Comparison of ENCODE assay signal across 31 cellular contexts in the genomic region with DNA sequence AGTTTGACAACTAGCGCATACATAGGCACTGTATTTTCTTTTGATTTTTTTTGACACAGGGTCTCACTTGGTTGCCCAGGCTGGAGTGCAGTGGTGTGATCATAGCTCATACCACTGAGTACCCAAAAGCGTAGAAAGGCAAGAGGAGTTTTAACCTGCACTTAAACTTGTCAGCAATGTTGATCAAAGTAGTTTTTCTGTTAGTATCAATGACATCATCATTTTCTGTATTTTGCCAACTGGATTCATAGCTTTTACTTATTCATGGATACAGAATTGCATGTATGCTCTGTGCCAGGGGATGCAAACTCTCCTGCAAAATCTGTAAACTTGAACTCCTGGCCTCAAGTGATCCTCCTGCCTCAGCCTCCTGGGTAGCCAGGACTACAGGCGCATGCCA.
"Had no signal": no experiment of that assay in that cellular context is flagged by ENCODE, and none has a peak within 500 bp of the region (broad histone marks: within the 10 kb centered on the region; RNA-seq: fewer than 3 reads in every experiment).

No MANE protein-coding gene starts in this region.

- H3K27me3 ChIP-seq: brain microvascular endothelial cell, dorsolateral prefrontal cortex had no signal

- H3K27me3 Mint-ChIP-seq: activated B cell treated with CpG ODN at 0.5 μM for 24 hours; activated CD4-positive, alpha-beta memory T cell treated with anti-CD3 and anti-CD28 coated beads, Interleukin-2, amount 10 ng/mL, durations not matched to agents 7 days and 5 days; activated CD4-positive, alpha-beta T cell treated with anti-CD3 and anti-CD28 coated beads for 36 hours; activated CD4-positive, alpha-beta T cell treated with anti-CD3 and anti-CD28 coated beads, Interleukin-2, amount 10 ng/mL, durations not matched to agents 24 days and 14 days; activated CD8-positive, alpha-beta memory T cell treated with anti-CD3 and anti-CD28 coated beads, Interleukin-2, amount 10 ng/mL, durations not matched to agents 7 days and 5 days; activated naive CD8-positive, alpha-beta T cell; central memory CD8-positive, alpha-beta T cell; dendritic cell treated with granulocyte-macrophage colony-stimulating factor and Interleukin-4, amounts not matched to agents 40 ng/mL and 50 ng/mL, for 4 days had no signal

- H3K4me3 ChIP-seq: coronary artery, dorsolateral prefrontal cortex had no signal

- DNase-seq: activated B cell treated with CpG ODN at 0.5 μM for 24 hours; activated CD4-positive, alpha-beta memory T cell treated with anti-CD3 and anti-CD28 coated beads, Interleukin-2, amount 10 ng/mL, durations not matched to agents 7 days and 5 days; activated CD4-positive, alpha-beta T cell treated with anti-CD3 and anti-CD28 coated beads for 36 hours; activated CD4-positive, alpha-beta T cell treated with anti-CD3 and anti-CD28 coated beads, Interleukin-2, amount 10 ng/mL, durations not matched to agents 24 days and 14 days; activated CD4-positive, alpha-beta T cell treated with anti-CD3 and anti-CD28 coated beads, Interleukin-2, amount 50 U/mL, for 4 hours; activated CD8-positive, alpha-beta memory T cell treated with anti-CD3 and anti-CD28 coated beads, Interleukin-2, amount 10 ng/mL, durations not matched to agents 7 days and 5 days; activated CD8-positive, alpha-beta memory T cell treated with anti-CD3 and anti-CD28 coated beads, Interleukin-2, amount 50 U/mL, for 4 hours; activated gamma-delta T cell; activated naive CD4-positive, alpha-beta T cell treated with anti-CD3 and anti-CD28 coated beads, Interleukin-2, amount 50 U/mL, for 16 hours; activated naive CD4-positive, alpha-beta T cell treated with Interleukin-2 at 50 U/mL for 16 hours; activated T-cell treated with anti-CD3 and anti-CD28 coated beads, Interleukin-2, amount 50 U/mL, for 1 hour; activated T-cell treated with anti-CD3 and anti-CD28 coated beads, Interleukin-2, amount 50 U/mL, for 48 hours; amniotic stem cell; anterior cingulate cortex; brain microvascular endothelial cell; dorsolateral prefrontal cortex; effector memory CD4-positive, alpha-beta T cell; endodermal cell; foreskin fibroblast; T1000; WERI-Rb-1 had no signal

- FAIRE-seq: astrocyte, bronchial epithelial cell, frontal cortex had no signal

- H3K27ac ChIP-seq: brain microvascular endothelial cell, coronary artery, dorsolateral prefrontal cortex, WERI-Rb-1 had no signal

- ATAC-seq: activated CD4-positive, alpha-beta T cell treated with anti-CD3 and anti-CD28 coated beads for 36 hours; activated CD4-positive, CD25-positive, alpha-beta regulatory T cell treated with anti-CD3 and anti-CD28 coated beads, Interleukin-2, amount 50 U/mL, for 24 hours; activated CD8-positive, alpha-beta memory T cell treated with anti-CD3 and anti-CD28 coated beads, Interleukin-2, amount 10 ng/mL, durations not matched to agents 7 days and 5 days; esophagus mucosa had no signal

- H3K4me1 Mint-ChIP-seq: activated B cell treated with CpG ODN at 0.5 μM for 24 hours; activated CD4-positive, alpha-beta memory T cell treated with anti-CD3 and anti-CD28 coated beads, Interleukin-2, amount 10 ng/mL, durations not matched to agents 7 days and 5 days; activated CD4-positive, alpha-beta T cell treated with anti-CD3 and anti-CD28 coated beads for 36 hours; activated CD8-positive, alpha-beta memory T cell treated with anti-CD3 and anti-CD28 coated beads, Interleukin-2, amount 10 ng/mL, durations not matched to agents 7 days and 5 days; central memory CD8-positive, alpha-beta T cell; endodermal cell had no signal

- H3K27ac Mint-ChIP-seq: activated B cell treated with CpG ODN at 0.5 μM for 24 hours; activated CD4-positive, alpha-beta memory T cell treated with anti-CD3 and anti-CD28 coated beads, Interleukin-2, amount 10 ng/mL, durations not matched to agents 7 days and 5 days; activated CD4-positive, alpha-beta T cell treated with anti-CD3 and anti-CD28 coated beads for 36 hours; activated CD4-positive, alpha-beta T cell treated with anti-CD3 and anti-CD28 coated beads, Interleukin-2, amount 10 ng/mL, durations not matched to agents 24 days and 14 days; activated CD8-positive, alpha-beta memory T cell treated with anti-CD3 and anti-CD28 coated beads, Interleukin-2, amount 10 ng/mL, durations not matched to agents 7 days and 5 days; activated T-helper 1 cell treated with anti-CD3 and anti-CD28 coated beads, Interleukin-12 subunit alpha, Interleukin-12 subunit beta, Interleukin-2, Interleukin-4 antibody, amounts not matched to agents 30 ng/mL and 10 ng/mL and 1 ng/mL, durations not matched to agents 14 hours and 24 hours and 36 hours; dendritic cell treated with granulocyte-macrophage colony-stimulating factor and Interleukin-4, amounts not matched to agents 40 ng/mL and 50 ng/mL, for 4 days; endodermal cell had no signal

- H3K4me3 Mint-ChIP-seq: activated B cell treated with CpG ODN at 0.5 μM for 24 hours; activated CD4-positive, alpha-beta memory T cell treated with anti-CD3 and anti-CD28 coated beads, Interleukin-2, amount 10 ng/mL, durations not matched to agents 7 days and 5 days; activated CD4-positive, alpha-beta T cell treated with anti-CD3 and anti-CD28 coated beads for 36 hours; activated CD4-positive, alpha-beta T cell treated with anti-CD3 and anti-CD28 coated beads, Interleukin-2, amount 10 ng/mL, durations not matched to agents 24 days and 14 days; activated CD8-positive, alpha-beta memory T cell treated with anti-CD3 and anti-CD28 coated beads, Interleukin-2, amount 10 ng/mL, durations not matched to agents 7 days and 5 days; activated naive CD8-positive, alpha-beta T cell; activated T-helper 1 cell treated with anti-CD3 and anti-CD28 coated beads, Interleukin-12 subunit alpha, Interleukin-12 subunit beta, Interleukin-2, Interleukin-4 antibody, amounts not matched to agents 30 ng/mL and 10 ng/mL and 1 ng/mL, durations not matched to agents 14 hours and 24 hours and 36 hours; central memory CD8-positive, alpha-beta T cell; dendritic cell treated with granulocyte-macrophage colony-stimulating factor and Interleukin-4, amounts not matched to agents 40 ng/mL and 50 ng/mL, for 4 days; endodermal cell had no signal

- H3K9me3 Mint-ChIP-seq: activated CD4-positive, alpha-beta T cell treated with anti-CD3 and anti-CD28 coated beads, Interleukin-2, amount 10 ng/mL, durations not matched to agents 24 days and 14 days; central memory CD8-positive, alpha-beta T cell had no signal
